1 cellular context compared by ENCODE assay signal in the genomic region with DNA sequence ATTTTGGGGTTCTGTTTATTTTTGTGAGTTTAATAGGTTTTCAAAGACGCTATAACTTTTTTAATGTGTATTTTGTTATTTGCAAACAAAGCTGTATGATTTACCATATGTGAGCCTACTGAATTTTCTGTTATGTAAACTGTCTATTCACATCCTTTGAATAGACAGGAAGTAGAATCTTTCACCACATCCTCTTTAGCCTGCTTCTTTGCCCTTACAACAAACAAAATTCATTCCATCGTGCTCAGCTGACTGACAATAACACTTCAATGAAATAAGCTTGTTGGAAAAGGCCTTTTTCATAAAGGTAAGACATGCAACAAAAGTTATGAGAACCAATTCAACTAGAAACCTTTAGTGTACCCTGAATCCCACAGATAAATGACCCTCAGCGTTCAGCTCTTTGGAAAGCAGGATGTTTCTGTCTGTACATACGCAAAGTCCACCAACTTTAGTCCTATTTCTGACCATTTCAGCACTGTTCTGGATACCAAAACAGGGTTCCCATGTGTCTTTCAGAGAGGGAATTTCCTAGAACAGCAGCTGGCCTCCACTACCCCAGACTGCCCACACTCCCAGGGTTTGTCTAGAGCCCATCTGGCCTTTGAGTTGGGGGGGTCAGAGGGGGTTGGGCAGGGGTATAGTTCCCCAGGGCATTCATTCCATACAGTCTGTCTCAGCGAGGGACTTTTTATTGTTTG.
TF ChIP-seq lines count a peak whose summit lies in the region.

No MANE protein-coding gene starts in this region.

TF ChIP-seq in GM23338, 12 proteins besides CTCF, POLR2A, EP300 and RAD21 (continued from another document):
- TF ChIP-seq, protein P1, sequence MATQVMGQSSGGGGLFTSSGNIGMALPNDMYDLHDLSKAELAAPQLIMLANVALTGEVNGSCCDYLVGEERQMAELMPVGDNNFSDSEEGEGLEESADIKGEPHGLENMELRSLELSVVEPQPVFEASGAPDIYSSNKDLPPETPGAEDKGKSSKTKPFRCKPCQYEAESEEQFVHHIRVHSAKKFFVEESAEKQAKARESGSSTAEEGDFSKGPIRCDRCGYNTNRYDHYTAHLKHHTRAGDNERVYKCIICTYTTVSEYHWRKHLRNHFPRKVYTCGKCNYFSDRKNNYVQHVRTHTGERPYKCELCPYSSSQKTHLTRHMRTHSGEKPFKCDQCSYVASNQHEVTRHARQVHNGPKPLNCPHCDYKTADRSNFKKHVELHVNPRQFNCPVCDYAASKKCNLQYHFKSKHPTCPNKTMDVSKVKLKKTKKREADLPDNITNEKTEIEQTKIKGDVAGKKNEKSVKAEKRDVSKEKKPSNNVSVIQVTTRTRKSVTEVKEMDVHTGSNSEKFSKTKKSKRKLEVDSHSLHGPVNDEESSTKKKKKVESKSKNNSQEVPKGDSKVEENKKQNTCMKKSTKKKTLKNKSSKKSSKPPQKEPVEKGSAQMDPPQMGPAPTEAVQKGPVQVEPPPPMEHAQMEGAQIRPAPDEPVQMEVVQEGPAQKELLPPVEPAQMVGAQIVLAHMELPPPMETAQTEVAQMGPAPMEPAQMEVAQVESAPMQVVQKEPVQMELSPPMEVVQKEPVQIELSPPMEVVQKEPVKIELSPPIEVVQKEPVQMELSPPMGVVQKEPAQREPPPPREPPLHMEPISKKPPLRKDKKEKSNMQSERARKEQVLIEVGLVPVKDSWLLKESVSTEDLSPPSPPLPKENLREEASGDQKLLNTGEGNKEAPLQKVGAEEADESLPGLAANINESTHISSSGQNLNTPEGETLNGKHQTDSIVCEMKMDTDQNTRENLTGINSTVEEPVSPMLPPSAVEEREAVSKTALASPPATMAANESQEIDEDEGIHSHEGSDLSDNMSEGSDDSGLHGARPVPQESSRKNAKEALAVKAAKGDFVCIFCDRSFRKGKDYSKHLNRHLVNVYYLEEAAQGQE (IDR thresholded peaks at IDR 0.05; ENCODE audit: unreplicated experiment): no peak
- TF ChIP-seq EZH2 (IDR thresholded peaks at IDR 0.05; ENCODE audit: low read depth, unreplicated experiment): no peak
- no peak for TF ChIP-seq EZH2phosphoT487 (IDR thresholded peaks at IDR 0.05; ENCODE audit: unreplicated experiment)
- TF ChIP-seq, protein P2, sequence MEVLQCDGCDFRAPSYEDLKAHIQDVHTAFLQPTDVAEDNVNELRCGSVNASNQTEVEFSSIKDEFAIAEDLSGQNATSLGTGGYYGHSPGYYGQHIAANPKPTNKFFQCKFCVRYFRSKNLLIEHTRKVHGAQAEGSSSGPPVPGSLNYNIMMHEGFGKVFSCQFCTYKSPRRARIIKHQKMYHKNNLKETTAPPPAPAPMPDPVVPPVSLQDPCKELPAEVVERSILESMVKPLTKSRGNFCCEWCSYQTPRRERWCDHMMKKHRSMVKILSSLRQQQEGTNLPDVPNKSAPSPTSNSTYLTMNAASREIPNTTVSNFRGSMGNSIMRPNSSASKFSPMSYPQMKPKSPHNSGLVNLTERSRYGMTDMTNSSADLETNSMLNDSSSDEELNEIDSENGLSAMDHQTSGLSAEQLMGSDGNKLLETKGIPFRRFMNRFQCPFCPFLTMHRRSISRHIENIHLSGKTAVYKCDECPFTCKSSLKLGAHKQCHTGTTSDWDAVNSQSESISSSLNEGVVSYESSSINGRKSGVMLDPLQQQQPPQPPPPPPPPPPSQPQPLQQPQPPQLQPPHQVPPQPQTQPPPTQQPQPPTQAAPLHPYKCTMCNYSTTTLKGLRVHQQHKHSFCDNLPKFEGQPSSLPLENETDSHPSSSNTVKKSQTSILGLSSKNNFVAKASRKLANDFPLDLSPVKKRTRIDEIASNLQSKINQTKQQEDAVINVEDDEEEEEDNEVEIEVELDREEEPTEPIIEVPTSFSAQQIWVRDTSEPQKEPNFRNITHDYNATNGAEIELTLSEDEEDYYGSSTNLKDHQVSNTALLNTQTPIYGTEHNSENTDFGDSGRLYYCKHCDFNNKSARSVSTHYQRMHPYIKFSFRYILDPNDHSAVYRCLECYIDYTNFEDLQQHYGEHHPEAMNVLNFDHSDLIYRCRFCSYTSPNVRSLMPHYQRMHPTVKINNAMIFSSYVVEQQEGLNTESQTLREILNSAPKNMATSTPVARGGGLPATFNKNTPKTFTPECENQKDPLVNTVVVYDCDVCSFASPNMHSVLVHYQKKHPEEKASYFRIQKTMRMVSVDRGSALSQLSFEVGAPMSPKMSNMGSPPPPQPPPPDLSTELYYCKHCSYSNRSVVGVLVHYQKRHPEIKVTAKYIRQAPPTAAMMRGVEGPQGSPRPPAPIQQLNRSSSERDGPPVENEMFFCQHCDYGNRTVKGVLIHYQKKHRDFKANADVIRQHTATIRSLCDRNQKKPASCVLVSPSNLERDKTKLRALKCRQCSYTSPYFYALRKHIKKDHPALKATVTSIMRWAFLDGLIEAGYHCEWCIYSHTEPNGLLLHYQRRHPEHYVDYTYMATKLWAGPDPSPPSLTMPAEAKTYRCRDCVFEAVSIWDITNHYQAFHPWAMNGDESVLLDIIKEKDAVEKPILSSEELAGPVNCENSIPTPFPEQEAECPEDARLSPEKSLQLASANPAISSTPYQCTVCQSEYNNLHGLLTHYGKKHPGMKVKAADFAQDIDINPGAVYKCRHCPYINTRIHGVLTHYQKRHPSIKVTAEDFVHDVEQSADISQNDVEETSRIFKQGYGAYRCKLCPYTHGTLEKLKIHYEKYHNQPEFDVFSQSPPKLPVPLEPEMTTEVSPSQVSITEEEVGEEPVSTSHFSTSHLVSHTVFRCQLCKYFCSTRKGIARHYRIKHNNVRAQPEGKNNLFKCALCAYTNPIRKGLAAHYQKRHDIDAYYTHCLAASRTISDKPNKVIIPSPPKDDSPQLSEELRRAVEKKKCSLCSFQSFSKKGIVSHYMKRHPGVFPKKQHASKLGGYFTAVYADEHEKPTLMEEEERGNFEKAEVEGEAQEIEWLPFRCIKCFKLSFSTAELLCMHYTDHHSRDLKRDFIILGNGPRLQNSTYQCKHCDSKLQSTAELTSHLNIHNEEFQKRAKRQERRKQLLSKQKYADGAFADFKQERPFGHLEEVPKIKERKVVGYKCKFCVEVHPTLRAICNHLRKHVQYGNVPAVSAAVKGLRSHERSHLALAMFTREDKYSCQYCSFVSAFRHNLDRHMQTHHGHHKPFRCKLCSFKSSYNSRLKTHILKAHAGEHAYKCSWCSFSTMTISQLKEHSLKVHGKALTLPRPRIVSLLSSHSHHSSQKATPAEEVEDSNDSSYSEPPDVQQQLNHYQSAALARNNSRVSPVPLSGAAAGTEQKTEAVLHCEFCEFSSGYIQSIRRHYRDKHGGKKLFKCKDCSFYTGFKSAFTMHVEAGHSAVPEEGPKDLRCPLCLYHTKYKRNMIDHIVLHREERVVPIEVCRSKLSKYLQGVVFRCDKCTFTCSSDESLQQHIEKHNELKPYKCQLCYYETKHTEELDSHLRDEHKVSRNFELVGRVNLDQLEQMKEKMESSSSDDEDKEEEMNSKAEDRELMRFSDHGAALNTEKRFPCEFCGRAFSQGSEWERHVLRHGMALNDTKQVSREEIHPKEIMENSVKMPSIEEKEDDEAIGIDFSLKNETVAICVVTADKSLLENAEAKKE (CRISPR knock-in tag; IDR thresholded peaks at IDR 0.05): no peak
- no peak for TF ChIP-seq JUNB (IDR thresholded peaks at IDR 0.05; ENCODE audit: unreplicated experiment)
- TF ChIP-seq ZNF114 (CRISPR knock-in tag; IDR thresholded peaks at IDR 0.05): no peak
- TF ChIP-seq POLR2AphosphoS5 (IDR thresholded peaks at IDR 0.05; ENCODE audit: low read depth): no peak
- TF ChIP-seq STAT1 (IDR thresholded peaks at IDR 0.05; ENCODE audit: unreplicated experiment): no peak
- TF ChIP-seq CREB1 (CRISPR knock-in tag; IDR thresholded peaks at IDR 0.05; ENCODE audit: low read depth): no peak
- no peak for TF ChIP-seq NANOG (IDR thresholded peaks at IDR 0.05; ENCODE audit: borderline replicate concordance)
TF ChIP-seq in GM23338: peak in this region for 0.
